8 cellular contexts compared by ENCODE assay signal in the genomic region with DNA sequence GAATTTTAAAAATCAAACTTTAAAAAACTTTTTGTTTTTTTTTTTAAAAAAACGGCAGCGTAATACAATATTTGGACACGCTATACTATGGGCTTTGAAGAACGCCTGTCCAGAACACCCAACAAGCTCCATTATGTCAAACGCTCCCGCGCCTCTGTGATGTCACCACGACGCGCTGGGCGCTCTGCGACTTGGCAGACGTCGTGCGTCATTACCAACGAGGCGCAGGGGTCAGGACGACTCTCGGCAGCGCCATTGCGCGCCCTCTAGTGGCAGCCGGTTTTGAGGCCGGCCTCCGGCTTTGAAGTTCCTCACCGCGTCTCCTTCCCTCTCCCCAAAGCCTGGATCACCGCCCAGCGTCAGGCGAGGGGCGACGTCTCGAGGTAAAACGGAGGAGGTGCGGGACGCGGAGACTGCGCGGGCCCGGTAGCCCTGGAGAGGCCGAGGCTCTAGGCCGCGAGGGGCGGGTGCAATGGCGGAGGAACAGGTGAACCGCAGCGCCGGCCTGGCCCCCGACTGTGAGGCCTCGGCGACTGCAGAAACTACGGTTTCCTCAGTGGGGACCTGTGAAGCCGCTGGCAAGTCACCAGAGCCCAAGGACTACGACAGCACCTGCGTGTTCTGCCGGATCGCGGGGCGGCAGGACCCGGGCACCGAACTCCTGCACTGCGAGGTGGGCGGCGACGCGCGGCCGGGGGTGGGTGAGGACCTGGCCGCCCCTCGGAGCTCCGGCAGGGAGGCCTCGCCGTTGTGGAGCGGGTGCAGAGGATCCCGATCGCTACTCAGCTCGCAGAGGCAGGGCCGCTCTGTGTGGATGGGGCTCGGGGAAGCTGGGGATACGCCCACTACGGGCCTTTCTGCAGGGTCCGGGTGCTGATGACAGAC. TPM values are rescaled to one million over a fixed set of nuclear protein-coding genes. Genes with fewer than 3 reads are reported as not detected.
DNase-seq lines count a peak whose midpoint lies in the region; ATAC-seq and TF ChIP-seq lines count a peak whose summit lies in the region.

Gene HINT3 (plus strand): TSS at position 265 of the 885 bp plus-strand sequence. CDS start 208 bp downstream, at position 473.

- intact Hi-C loops in breast epithelium (cut with DNase I; ENCODE audit: low total_unique reads): no loop called here

- H3K4me3 ChIP-seq in AG04450 (ENCODE audit: low read depth, low read length): peak within 1 kb of the TSS; percentile 91
- H3K4me3 ChIP-seq in breast epithelium: peak within 1 kb of the TSS; percentile 74 to 95 (median 90)
- H3K4me3 ChIP-seq in iPS-18c (ENCODE audit: insufficient read depth, low read depth, low read length): peak within 1 kb of the TSS; percentile 97
- H3K4me3 ChIP-seq in skeletal muscle tissue (ENCODE audit: low read length in 3 of 3): peak within 1 kb of the TSS; percentile 86 to 94 (median 91)

- TF ChIP-seq POLR2A in breast epithelium (IDR thresholded peaks at IDR 0.05): peak; percentile 48

- ATAC-seq in GM18870 (IDR thresholded peaks at IDR 0.05; ENCODE audit: unreplicated experiment) (peak; percentile 87), HG03135 (IDR thresholded peaks at IDR 0.05; ENCODE audit: unreplicated experiment) (peak; percentile 94)

- H3K9ac ChIP-seq in skeletal muscle tissue (ENCODE audit: low read depth in 1 of 3, low read length in 3 of 3): peak within 1 kb of the TSS; percentile 95 to 96 (median 96)

- DNase-seq in AG04450 (ENCODE audit: low read depth, low spot score) (peak; percentile 91), NCI-H2196 (lab: John Stamatoyannopoulos, UW; ENCODE audit: unreplicated experiment) (peak; percentile 100), breast epithelium (ENCODE audit: low spot score in 2 of 2) (peak; percentile 96)

- peak; percentile 96 for TF ChIP-seq CTCF in AG04450 (IDR thresholded peaks at IDR 0.05; ENCODE audit: low read depth, low read length)
- peak; percentile 98 for TF ChIP-seq CTCF in VCaP (conservative IDR thresholded peaks at IDR 0.05)
- TF ChIP-seq CTCF in breast epithelium (IDR thresholded peaks at IDR 0.05): peak; percentile 98 to 99 (median 99)

- H3K27me3 ChIP-seq in AG04450 (ENCODE audit: control insufficient read depth, insufficient read depth, low read length) (no peaks in the 10 kb centered on the region), breast epithelium (no peaks in the 10 kb centered on the region), skeletal muscle tissue (ENCODE audit: control insufficient read depth in 3 of 3, insufficient read depth in 3 of 3, low read length in 3 of 3) (peaks cover 0 to 11% (median 6%) of the 10 kb centered on the region in 3 donors)

- CTCF ChIA-PET in AG04450 (lab: Charles Lee): interaction anchor here (0.6 to 11.8 kb wide), 73 partner anchors 9 to 1086 kb away, joined by 3 to 196 read pairs (median 5); partner anchors contain the start of genes NCOA7 and TRMT11

- POLR2A ChIA-PET in AG04450 (lab: Yijun Ruan, JAX): interaction anchor here (0.6 to 1.5 kb wide), 8 partner anchors 11 to 176 kb away, joined by 3 to 9 read pairs (median 3); partner anchors contain the start of gene NCOA7

- peaks cover 8% of the 10 kb centered on the region; the same call in 1 of the 2 replicates for H3K9me3 ChIP-seq in AG04450 (ENCODE audit: control insufficient read depth, insufficient read depth, low read length)
- H3K9me3 ChIP-seq in breast epithelium: no peaks in the 10 kb centered on the region
- no peaks in the 10 kb centered on the region for H3K9me3 ChIP-seq in iPS-18c (ENCODE audit: control insufficient read depth, insufficient read depth, low read length)
- no peaks in the 10 kb centered on the region for H3K9me3 ChIP-seq in skeletal muscle tissue (ENCODE audit: control insufficient read depth in 3 of 3, low read length in 3 of 3)

- H3K4me1 ChIP-seq in breast epithelium: peaks cover 0 to 6% of the 10 kb centered on the region in 2 donors
- peaks cover 4 to 26% (median 17%) of the 10 kb centered on the region in 3 donors for H3K4me1 ChIP-seq in skeletal muscle tissue (ENCODE audit: control insufficient read depth in 3 of 3, insufficient read depth in 3 of 3, low read length in 3 of 3)

- peak within 1 kb of the TSS; percentile 78 for H3K27ac ChIP-seq in AG04450 (ENCODE audit: low read depth, low read length)
- H3K27ac ChIP-seq in VCaP: peak within 1 kb of the TSS; percentile 92
- H3K27ac ChIP-seq in breast epithelium: peak within 1 kb of the TSS; percentile 98
- peak within 1 kb of the TSS; percentile 86 for H3K27ac ChIP-seq in skeletal muscle tissue (ENCODE audit: low read depth, low read length)

- H3K36me3 ChIP-seq in breast epithelium: no peaks in the 10 kb centered on the region
- peaks cover 2 to 5% (median 3%) of the 10 kb centered on the region in 3 donors for H3K36me3 ChIP-seq in skeletal muscle tissue (ENCODE audit: control insufficient read depth in 3 of 3, insufficient read depth in 3 of 3, low read length in 3 of 3)

RNA-seq across cellular contexts. Expression of gene HINT3, which starts in this region (rescaled TPM):
- 4.0 and 4.5 TPM in 2 replicates for polyA plus RNA-seq in AG04450 (2011; rRNA removed)
- 1.6 and 2.4 TPM in 2 replicates for polyA minus RNA-seq in AG04450 (2011; rRNA and poly(A)+ RNA removed)
- total RNA-seq in breast epithelium (10 to 100 TPM; 19.0 to 37.3 (median 26.2) TPM), skeletal muscle tissue (18.8 TPM)

Comparison
In these comparisons a context has a peak if more than half of its experiments do, and no peak if none do; other contexts are left out.
1. Peak in every context shown above with its lines: DNase-seq, ATAC-seq, H3K4me3 ChIP-seq and H3K27ac ChIP-seq.